In the genomic region with DNA sequence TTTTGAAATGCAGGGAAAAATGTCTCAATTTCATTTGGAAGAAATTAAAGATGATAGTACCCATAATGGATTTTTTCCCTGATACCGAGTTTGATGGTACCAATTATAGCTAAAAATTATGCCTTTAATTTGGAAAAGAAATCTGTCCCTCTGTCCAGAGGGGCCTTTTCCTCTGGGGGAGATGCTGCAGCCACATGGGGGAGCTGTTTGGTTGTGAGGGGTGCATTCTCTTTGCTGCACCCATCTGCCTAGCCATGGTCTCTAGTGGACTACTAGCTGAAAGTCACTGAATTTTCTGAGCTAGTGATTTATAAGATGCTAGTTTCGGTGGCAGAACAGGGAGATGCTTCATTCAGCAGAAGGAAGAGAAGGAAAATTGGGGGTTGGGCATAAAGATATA, we compare ENCODE assay signal across 1 cellular context.
TF ChIP-seq lines count a peak whose summit lies in the region.

No MANE protein-coding gene starts in this region.

TF ChIP-seq in HepG2, 621 proteins besides CTCF, POLR2A, EP300 and RAD21:
- TF ChIP-seq RBFOX2 (IDR thresholded peaks at IDR 0.05; ENCODE audit: low read depth, low read length), result peak; percentile 13; the same call in 1 of the 2 replicates
- no peak for TF ChIP-seq HNRNPLL (IDR thresholded peaks at IDR 0.05; ENCODE audit: low read depth, low read length, poor library complexity, severe bottlenecking)
- TF ChIP-seq ZNF557 (CRISPR knock-in tag; IDR thresholded peaks at IDR 0.05), result no peak
- 0 out of 2 replicates have a peak, but pooled peaks have one; percentile 24 for TF ChIP-seq SMC3 (IDR thresholded peaks at IDR 0.05; ENCODE audit: low read length)
- TF ChIP-seq STAG1 (CRISPR knock-in tag; IDR thresholded peaks at IDR 0.05), result peak; percentile 15; the same call in 1 of the 2 replicates
